Comparison of ENCODE assay signal across 32 cellular contexts in genomic region chr3:148615385-148615784, GRCh38.
"Had no signal": no experiment of that assay in that cellular context is flagged by ENCODE, and none has a peak within 500 bp of the region (broad histone marks: within the 10 kb centered on the region; RNA-seq: fewer than 3 reads in every experiment).

No MANE protein-coding gene starts in this region.

- H3K27ac ChIP-seq: neutrophil, ovary, parathyroid adenoma, psoas muscle, skin epidermis, spleen, suprapubic skin, testis, transverse colon, upper lobe of right lung, vagina had no signal

- H3K4me1 ChIP-seq: parathyroid adenoma, psoas muscle, spleen, suprapubic skin, testis, upper lobe of right lung, vagina had no signal

- H3K4me1 Mint-ChIP-seq: naive thymus-derived CD4-positive, alpha-beta T cell; natural killer cell; neural crest cell; stimulated activated memory B cell treated with anti-CD40 and anti-IgM and Interleukin-4, amounts not matched to agents 10 μg/mL and 1 μg/mL and 100 μg/mL, for 72 hours; stimulated activated naive CD8-positive, alpha-beta T cell treated with anti-CD3 and anti-CD28 coated beads, Interleukin-15, amount 100 ng/mL, for 72 hours had no signal

- H3K9ac ChIP-seq: parathyroid adenoma had no signal

- H3K9me3 Mint-ChIP-seq: nephron; stimulated activated memory B cell treated with anti-CD40 and anti-IgM and Interleukin-4, amounts not matched to agents 10 μg/mL and 1 μg/mL and 100 μg/mL, for 72 hours; stimulated activated naive CD8-positive, alpha-beta T cell treated with anti-CD3 and anti-CD28 coated beads, Interleukin-15, amount 100 ng/mL, for 72 hours; type B pancreatic cell had no signal

- H3K4me3 ChIP-seq: ovary, psoas muscle, skin epidermis, smooth muscle cell, spleen, suprapubic skin, testis, tibial artery, transverse colon, upper lobe of right lung, vagina had no signal

- H3K36me3 ChIP-seq: neutrophil, ovary, spleen, suprapubic skin, tibial artery, transverse colon, upper lobe of right lung, vagina had no signal

- H3K27me3 Mint-ChIP-seq: naive thymus-derived CD4-positive, alpha-beta T cell; progenitor cell of endocrine pancreas; stimulated activated memory B cell treated with anti-CD40 and anti-IgM and Interleukin-4, amounts not matched to agents 10 μg/mL and 1 μg/mL and 100 μg/mL, for 72 hours; stimulated activated naive CD8-positive, alpha-beta T cell treated with anti-CD3 and anti-CD28 coated beads, Interleukin-15, amount 100 ng/mL, for 72 hours; type B pancreatic cell had no signal

- H3K9me3 ChIP-seq: neutrophil, ovary, psoas muscle, suprapubic skin, testis, tibial artery, transverse colon, upper lobe of right lung, vagina had no signal

- H3K4me2 ChIP-seq: smooth muscle cell had no signal

- DNase-seq: naive thymus-derived CD4-positive, alpha-beta T cell; natural killer cell; nucleus accumbens; ovary; posterior cingulate gyrus; psoas muscle; right cardiac atrium; spleen; stimulated activated CD4-positive, alpha-beta T cell treated with anti-CD3 and anti-CD28 coated beads, Interleukin-12 subunit alpha, Interleukin-12 subunit beta, amount 100 ng/mL, for 4 hours; stimulated activated CD4-positive, alpha-beta T cell treated with anti-CD3 and anti-CD28 coated beads, Interleukin-1b, Interleukin-23, amount 100 ng/mL, for 48 hours; stimulated activated CD4-positive, alpha-beta T cell treated with anti-CD3 and anti-CD28 coated beads, Interleukin-4, amount 100 ng/mL, for 1 hour; stimulated activated CD4-positive, alpha-beta T cell treated with anti-CD3 and anti-CD28 coated beads, Interleukin-4, amount 100 ng/mL, for 4 hours; stimulated activated CD8-positive, alpha-beta memory T cell treated with anti-CD3 and anti-CD28 coated beads, Interleukin-4, amount 100 ng/mL, for 48 hours; stimulated activated naive CD4-positive, alpha-beta T cell; stimulated activated naive CD8-positive, alpha-beta T cell treated with anti-CD3 and anti-CD28 coated beads, Interleukin-15, amount 100 ng/mL, for 72 hours; stimulated activated naive CD8-positive, alpha-beta T cell treated with anti-CD3 and anti-CD28 coated beads, Interleukin-15, Interleukin-2, amounts not matched to agents 100 U/mL and 50 U/mL, for 24 hours; substantia nigra; testis; tibial artery; transverse colon; upper lobe of right lung had no signal

- H2AFZ ChIP-seq: parathyroid adenoma had no signal

- H3K79me2 ChIP-seq: parathyroid adenoma had no signal

- ATAC-seq: naive thymus-derived CD4-positive, alpha-beta T cell; natural killer cell; psoas muscle; right cardiac atrium; stimulated activated memory B cell treated with anti-CD40 and anti-IgM and Interleukin-4, amounts not matched to agents 10 μg/mL and 1 μg/mL and 100 μg/mL, for 72 hours; stimulated activated naive CD8-positive, alpha-beta T cell treated with anti-CD3 and anti-CD28 coated beads, Interleukin-15, amount 100 ng/mL, for 72 hours; stimulated activated naive CD8-positive, alpha-beta T cell treated with anti-CD3 and anti-CD28 coated beads, Interleukin-15, Interleukin-2, amounts not matched to agents 100 U/mL and 50 U/mL, for 24 hours; upper lobe of right lung had no signal

- H3K27me3 ChIP-seq: ovary, spleen, suprapubic skin, testis, tibial artery, transverse colon, upper lobe of right lung, vagina had no signal

- H3K27ac Mint-ChIP-seq: naive thymus-derived CD4-positive, alpha-beta T cell; natural killer cell; progenitor cell of endocrine pancreas; stimulated activated memory B cell treated with anti-CD40 and anti-IgM and Interleukin-4, amounts not matched to agents 10 μg/mL and 1 μg/mL and 100 μg/mL, for 72 hours; stimulated activated naive CD8-positive, alpha-beta T cell treated with anti-CD3 and anti-CD28 coated beads, Interleukin-15, amount 100 ng/mL, for 72 hours; type B pancreatic cell had no signal

- H3K4me3 Mint-ChIP-seq: naive thymus-derived CD4-positive, alpha-beta T cell; natural killer cell; nephron; neural crest cell; stimulated activated memory B cell treated with anti-CD40 and anti-IgM and Interleukin-4, amounts not matched to agents 10 μg/mL and 1 μg/mL and 100 μg/mL, for 72 hours; stimulated activated naive CD8-positive, alpha-beta T cell treated with anti-CD3 and anti-CD28 coated beads, Interleukin-15, amount 100 ng/mL, for 72 hours; type B pancreatic cell had no signal

- H3K36me3 Mint-ChIP-seq: naive thymus-derived CD4-positive, alpha-beta T cell; natural killer cell; stimulated activated memory B cell treated with anti-CD40 and anti-IgM and Interleukin-4, amounts not matched to agents 10 μg/mL and 1 μg/mL and 100 μg/mL, for 72 hours; type B pancreatic cell had no signal
